ENCODE assay signal across 12 cellular contexts in genomic region chr16:15592324-15592723, GRCh38. TPM values are rescaled to one million over a fixed set of nuclear protein-coding genes. Genes with fewer than 3 reads are reported as not detected.
DNase-seq lines count a peak whose midpoint lies in the region; ATAC-seq lines count a peak whose summit lies in the region.
"Had no signal": no experiment of that assay in that cellular context is flagged by ENCODE, and none has a peak within 500 bp of the region (broad histone marks: within the 10 kb centered on the region; RNA-seq: fewer than 3 reads in every experiment).

No MANE protein-coding gene starts in this region.

- no peak overlapping the region for H3K4me3 Mint-ChIP-seq in activated naive CD4-positive, alpha-beta T cell treated with anti-CD3 and anti-CD28 coated beads for 36 hours
- H3K4me3 Mint-ChIP-seq in T-helper 1 cell treated with Interleukin-12 subunit alpha and Interleukin-12 subunit beta and Interleukin-4 antibody, amounts not matched to agents 30 μg/mL and 1 μg/mL, for 36 hours: no peak overlapping the region

- peaks cover 3% of the 10 kb centered on the region in 2 donors for H3K36me3 ChIP-seq in esophagus (ENCODE audit: control insufficient read depth in 2 of 2, insufficient read depth in 2 of 2, low read length in 1 of 2)

- H3K4me3 ChIP-seq in esophagus (ENCODE audit: low read depth in 1 of 2, low read length in 2 of 2): no peak overlapping the region
- H3K4me3 ChIP-seq: coronary artery, SJCRH30 had no signal

- peaks cover 2 to 5% of the 10 kb centered on the region in 2 donors for H3K4me1 ChIP-seq in esophagus (ENCODE audit: control insufficient read depth in 2 of 2, insufficient read depth in 2 of 2, low read length in 1 of 2)

- peak; percentile 46 for DNase-seq in activated naive CD4-positive, alpha-beta T cell treated with anti-CD3 and anti-CD28 coated beads for 36 hours
- no peak for DNase-seq in activated naive CD4-positive, alpha-beta T cell treated with anti-CD3 and anti-CD28 coated beads, Interleukin-2, amount 50 U/mL, for 16 hours
- no peak for DNase-seq in substantia nigra (lab: John Stamatoyannopoulos, UW)
- no peak for DNase-seq in anterior cingulate cortex (lab: John Stamatoyannopoulos, UW)
- DNase-seq: SJCRH30; stimulated activated CD4-positive, alpha-beta T cell treated with anti-CD3 and anti-CD28 coated beads, Interleukin-12 subunit alpha, Interleukin-12 subunit beta, amount 100 ng/mL, for 4 hours; stimulated activated naive CD4-positive, alpha-beta T cell treated with Interleukin-2 at 50 U/mL for 16 hours had no signal

- H3K27ac ChIP-seq in esophagus (ENCODE audit: low read depth in 2 of 2, low read length in 1 of 2) (peak overlapping the region; percentile 20 to 81), substantia nigra (ENCODE audit: low read depth, low read length, poor library complexity, severe bottlenecking) (peak overlapping the region; percentile 31)

- H3K27ac Mint-ChIP-seq in activated naive CD4-positive, alpha-beta T cell treated with anti-CD3 and anti-CD28 coated beads for 36 hours: no peak overlapping the region
- H3K27ac Mint-ChIP-seq in T-helper 1 cell treated with Interleukin-12 subunit alpha and Interleukin-12 subunit beta and Interleukin-4 antibody, amounts not matched to agents 30 μg/mL and 1 μg/mL, for 36 hours: peak overlapping the region; percentile 59

- no peaks in the 10 kb centered on the region for H3K9me3 ChIP-seq in esophagus (ENCODE audit: control insufficient read depth in 2 of 2, insufficient read depth in 1 of 2, low read depth in 1 of 2, low read length in 1 of 2)
- H3K9me3 ChIP-seq: SJCRH30 had no signal

- H3K27me3 ChIP-seq in esophagus (ENCODE audit: control insufficient read depth in 1 of 2, insufficient read depth in 2 of 2, low read length in 2 of 2): no peaks in the 10 kb centered on the region
- H3K27me3 ChIP-seq: SJCRH30 had no signal

- 52 to 54% methylated on average over 9 of the region's 9 CpGs for WGBS in esophagus, 2 donors

- peaks cover 47% of the 10 kb centered on the region for H3K36me3 Mint-ChIP-seq in activated naive CD4-positive, alpha-beta T cell treated with anti-CD3 and anti-CD28 coated beads for 36 hours (ENCODE audit: low read depth)
- H3K36me3 Mint-ChIP-seq in T-helper 1 cell treated with Interleukin-12 subunit alpha and Interleukin-12 subunit beta and Interleukin-4 antibody, amounts not matched to agents 30 μg/mL and 1 μg/mL, for 36 hours (ENCODE audit: low read depth): peaks cover 57% of the 10 kb centered on the region

- ATAC-seq in GM18861 (IDR thresholded peaks at IDR 0.05; ENCODE audit: unreplicated experiment) (no peak), GM18909 (IDR thresholded peaks at IDR 0.05; ENCODE audit: poor library complexity, unreplicated experiment) (no peak)

- no peaks in the 10 kb centered on the region for H3K27me3 Mint-ChIP-seq in activated naive CD4-positive, alpha-beta T cell treated with anti-CD3 and anti-CD28 coated beads for 36 hours (ENCODE audit: low read depth)
- H3K27me3 Mint-ChIP-seq in T-helper 1 cell treated with Interleukin-12 subunit alpha and Interleukin-12 subunit beta and Interleukin-4 antibody, amounts not matched to agents 30 μg/mL and 1 μg/mL, for 36 hours (ENCODE audit: low read depth): no peaks in the 10 kb centered on the region

- no peaks in the 10 kb centered on the region for H3K9me3 Mint-ChIP-seq in activated naive CD4-positive, alpha-beta T cell treated with anti-CD3 and anti-CD28 coated beads for 36 hours
- H3K9me3 Mint-ChIP-seq in T-helper 1 cell treated with Interleukin-12 subunit alpha and Interleukin-12 subunit beta and Interleukin-4 antibody, amounts not matched to agents 30 μg/mL and 1 μg/mL, for 36 hours: peaks cover 4% of the 10 kb centered on the region

- peaks cover 50% of the 10 kb centered on the region for H3K4me1 Mint-ChIP-seq in activated naive CD4-positive, alpha-beta T cell treated with anti-CD3 and anti-CD28 coated beads for 36 hours (ENCODE audit: low read depth)
- H3K4me1 Mint-ChIP-seq in T-helper 1 cell treated with Interleukin-12 subunit alpha and Interleukin-12 subunit beta and Interleukin-4 antibody, amounts not matched to agents 30 μg/mL and 1 μg/mL, for 36 hours (ENCODE audit: low read depth): peaks cover 32% of the 10 kb centered on the region

- CTCF ChIA-PET in activated naive CD4-positive, alpha-beta T cell treated with anti-CD3 and anti-CD28 coated beads for 36 hours (lab: Charles Lee): interaction anchor here (0.6 kb wide), 1 partner anchor 22 kb away, joined by 4 read pairs; no protein-coding TSS in a partner anchor

- intact Hi-C loops in activated naive CD4-positive, alpha-beta T cell treated with anti-CD3 and anti-CD28 coated beads for 36 hours (cut with micrococcal nuclease): loop anchor here (5.0 kb wide), 1 partner anchor 115 kb away; no protein-coding TSS in a partner anchor

RNA-seq across cellular contexts. Expression of gene MARF1, which starts 50.6 kb away (rescaled TPM):
- 10 to 100 TPM; 72.6 to 80.2 TPM for total RNA-seq in activated naive CD4-positive, alpha-beta T cell treated with anti-CD3 and anti-CD28 coated beads for 36 hours
- 10 to 100 TPM in 1 of 2 donors, 1 to 10 TPM in 1; 9.9 to 10.3 TPM for polyA plus RNA-seq in esophagus

RNA-seq across cellular contexts. Expression of gene NDE1, which starts 57.7 kb away (rescaled TPM):
- total RNA-seq in activated naive CD4-positive, alpha-beta T cell treated with anti-CD3 and anti-CD28 coated beads for 36 hours: 100 to 1,000 TPM; 150 to 161 TPM
- 10 to 100 TPM; 11.6 to 14.3 TPM for polyA plus RNA-seq in esophagus
